Comparison of ENCODE assay signal across 1 cellular context in the genomic region with DNA sequence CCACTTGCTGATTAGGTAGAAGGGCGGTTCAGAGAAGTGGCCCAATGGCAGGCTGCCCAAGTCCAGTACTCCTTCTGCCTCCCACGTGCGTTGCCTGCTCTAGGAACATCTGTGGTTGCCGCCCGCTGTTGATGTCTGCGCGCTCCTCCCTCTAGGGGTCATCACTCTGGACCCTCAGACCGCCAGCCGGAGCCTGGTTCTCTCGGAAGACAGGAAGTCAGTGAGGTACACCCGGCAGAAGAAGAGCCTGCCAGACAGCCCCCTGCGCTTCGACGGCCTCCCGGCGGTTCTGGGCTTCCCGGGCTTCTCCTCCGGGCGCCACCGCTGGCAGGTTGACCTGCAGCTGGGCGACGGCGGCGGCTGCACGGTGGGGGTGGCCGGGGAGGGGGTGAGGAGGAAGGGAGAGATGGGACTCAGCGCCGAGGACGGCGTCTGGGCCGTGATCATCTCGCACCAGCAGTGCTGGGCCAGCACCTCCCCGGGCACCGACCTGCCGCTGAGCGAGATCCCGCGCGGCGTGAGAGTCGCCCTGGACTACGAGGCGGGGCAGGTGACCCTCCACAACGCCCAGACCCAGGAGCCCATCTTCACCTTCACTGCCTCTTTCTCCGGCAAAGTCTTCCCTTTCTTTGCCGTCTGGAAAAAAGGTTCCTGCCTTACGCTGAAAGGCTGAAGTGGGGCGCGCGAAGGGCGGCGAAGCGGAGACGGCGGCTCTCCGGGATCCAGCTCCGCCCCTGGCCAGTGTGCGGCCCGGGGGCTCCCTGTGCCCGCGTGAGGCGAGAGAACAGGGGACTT.
TF ChIP-seq lines count a peak whose summit lies in the region.

No MANE protein-coding gene starts in this region.

TF ChIP-seq in K562, 482 proteins besides CTCF, POLR2A, EP300 and RAD21 (continued from another document):
- TF ChIP-seq, protein P1, sequence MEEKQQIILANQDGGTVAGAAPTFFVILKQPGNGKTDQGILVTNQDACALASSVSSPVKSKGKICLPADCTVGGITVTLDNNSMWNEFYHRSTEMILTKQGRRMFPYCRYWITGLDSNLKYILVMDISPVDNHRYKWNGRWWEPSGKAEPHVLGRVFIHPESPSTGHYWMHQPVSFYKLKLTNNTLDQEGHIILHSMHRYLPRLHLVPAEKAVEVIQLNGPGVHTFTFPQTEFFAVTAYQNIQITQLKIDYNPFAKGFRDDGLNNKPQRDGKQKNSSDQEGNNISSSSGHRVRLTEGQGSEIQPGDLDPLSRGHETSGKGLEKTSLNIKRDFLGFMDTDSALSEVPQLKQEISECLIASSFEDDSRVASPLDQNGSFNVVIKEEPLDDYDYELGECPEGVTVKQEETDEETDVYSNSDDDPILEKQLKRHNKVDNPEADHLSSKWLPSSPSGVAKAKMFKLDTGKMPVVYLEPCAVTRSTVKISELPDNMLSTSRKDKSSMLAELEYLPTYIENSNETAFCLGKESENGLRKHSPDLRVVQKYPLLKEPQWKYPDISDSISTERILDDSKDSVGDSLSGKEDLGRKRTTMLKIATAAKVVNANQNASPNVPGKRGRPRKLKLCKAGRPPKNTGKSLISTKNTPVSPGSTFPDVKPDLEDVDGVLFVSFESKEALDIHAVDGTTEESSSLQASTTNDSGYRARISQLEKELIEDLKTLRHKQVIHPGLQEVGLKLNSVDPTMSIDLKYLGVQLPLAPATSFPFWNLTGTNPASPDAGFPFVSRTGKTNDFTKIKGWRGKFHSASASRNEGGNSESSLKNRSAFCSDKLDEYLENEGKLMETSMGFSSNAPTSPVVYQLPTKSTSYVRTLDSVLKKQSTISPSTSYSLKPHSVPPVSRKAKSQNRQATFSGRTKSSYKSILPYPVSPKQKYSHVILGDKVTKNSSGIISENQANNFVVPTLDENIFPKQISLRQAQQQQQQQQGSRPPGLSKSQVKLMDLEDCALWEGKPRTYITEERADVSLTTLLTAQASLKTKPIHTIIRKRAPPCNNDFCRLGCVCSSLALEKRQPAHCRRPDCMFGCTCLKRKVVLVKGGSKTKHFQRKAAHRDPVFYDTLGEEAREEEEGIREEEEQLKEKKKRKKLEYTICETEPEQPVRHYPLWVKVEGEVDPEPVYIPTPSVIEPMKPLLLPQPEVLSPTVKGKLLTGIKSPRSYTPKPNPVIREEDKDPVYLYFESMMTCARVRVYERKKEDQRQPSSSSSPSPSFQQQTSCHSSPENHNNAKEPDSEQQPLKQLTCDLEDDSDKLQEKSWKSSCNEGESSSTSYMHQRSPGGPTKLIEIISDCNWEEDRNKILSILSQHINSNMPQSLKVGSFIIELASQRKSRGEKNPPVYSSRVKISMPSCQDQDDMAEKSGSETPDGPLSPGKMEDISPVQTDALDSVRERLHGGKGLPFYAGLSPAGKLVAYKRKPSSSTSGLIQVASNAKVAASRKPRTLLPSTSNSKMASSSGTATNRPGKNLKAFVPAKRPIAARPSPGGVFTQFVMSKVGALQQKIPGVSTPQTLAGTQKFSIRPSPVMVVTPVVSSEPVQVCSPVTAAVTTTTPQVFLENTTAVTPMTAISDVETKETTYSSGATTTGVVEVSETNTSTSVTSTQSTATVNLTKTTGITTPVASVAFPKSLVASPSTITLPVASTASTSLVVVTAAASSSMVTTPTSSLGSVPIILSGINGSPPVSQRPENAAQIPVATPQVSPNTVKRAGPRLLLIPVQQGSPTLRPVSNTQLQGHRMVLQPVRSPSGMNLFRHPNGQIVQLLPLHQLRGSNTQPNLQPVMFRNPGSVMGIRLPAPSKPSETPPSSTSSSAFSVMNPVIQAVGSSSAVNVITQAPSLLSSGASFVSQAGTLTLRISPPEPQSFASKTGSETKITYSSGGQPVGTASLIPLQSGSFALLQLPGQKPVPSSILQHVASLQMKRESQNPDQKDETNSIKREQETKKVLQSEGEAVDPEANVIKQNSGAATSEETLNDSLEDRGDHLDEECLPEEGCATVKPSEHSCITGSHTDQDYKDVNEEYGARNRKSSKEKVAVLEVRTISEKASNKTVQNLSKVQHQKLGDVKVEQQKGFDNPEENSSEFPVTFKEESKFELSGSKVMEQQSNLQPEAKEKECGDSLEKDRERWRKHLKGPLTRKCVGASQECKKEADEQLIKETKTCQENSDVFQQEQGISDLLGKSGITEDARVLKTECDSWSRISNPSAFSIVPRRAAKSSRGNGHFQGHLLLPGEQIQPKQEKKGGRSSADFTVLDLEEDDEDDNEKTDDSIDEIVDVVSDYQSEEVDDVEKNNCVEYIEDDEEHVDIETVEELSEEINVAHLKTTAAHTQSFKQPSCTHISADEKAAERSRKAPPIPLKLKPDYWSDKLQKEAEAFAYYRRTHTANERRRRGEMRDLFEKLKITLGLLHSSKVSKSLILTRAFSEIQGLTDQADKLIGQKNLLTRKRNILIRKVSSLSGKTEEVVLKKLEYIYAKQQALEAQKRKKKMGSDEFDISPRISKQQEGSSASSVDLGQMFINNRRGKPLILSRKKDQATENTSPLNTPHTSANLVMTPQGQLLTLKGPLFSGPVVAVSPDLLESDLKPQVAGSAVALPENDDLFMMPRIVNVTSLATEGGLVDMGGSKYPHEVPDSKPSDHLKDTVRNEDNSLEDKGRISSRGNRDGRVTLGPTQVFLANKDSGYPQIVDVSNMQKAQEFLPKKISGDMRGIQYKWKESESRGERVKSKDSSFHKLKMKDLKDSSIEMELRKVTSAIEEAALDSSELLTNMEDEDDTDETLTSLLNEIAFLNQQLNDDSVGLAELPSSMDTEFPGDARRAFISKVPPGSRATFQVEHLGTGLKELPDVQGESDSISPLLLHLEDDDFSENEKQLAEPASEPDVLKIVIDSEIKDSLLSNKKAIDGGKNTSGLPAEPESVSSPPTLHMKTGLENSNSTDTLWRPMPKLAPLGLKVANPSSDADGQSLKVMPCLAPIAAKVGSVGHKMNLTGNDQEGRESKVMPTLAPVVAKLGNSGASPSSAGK (IDR thresholded peaks at IDR 0.05): peak; percentile 44
- TF ChIP-seq HLTF (IDR thresholded peaks at IDR 0.05): no peak
- no peak for TF ChIP-seq ZNF277 (CRISPR knock-in tag; IDR thresholded peaks at IDR 0.05; ENCODE audit: borderline replicate concordance)
